In genomic region chr16:67862623-67863583, GRCh38 we compare ENCODE assay signal across 10 cellular contexts. TPM values are rescaled to one million over a fixed set of nuclear protein-coding genes. Genes with fewer than 3 reads are reported as not detected.
DNase-seq lines count a peak whose midpoint lies in the region; ATAC-seq and TF ChIP-seq lines count a peak whose summit lies in the region.
"Had no signal": no experiment of that assay in that cellular context is flagged by ENCODE, and none has a peak within 500 bp of the region (broad histone marks: within the 10 kb centered on the region; RNA-seq: fewer than 3 reads in every experiment).

No MANE protein-coding gene starts in this region.

- peaks cover 26 to 42% of the 10 kb centered on the region in 2 donors for H3K4me1 ChIP-seq in ascending aorta

- peaks cover 30 to 36% of the 10 kb centered on the region in 2 donors for H3K36me3 ChIP-seq in ascending aorta

- H3K27ac ChIP-seq in AG04450 (ENCODE audit: low read depth, low read length) (peak overlapping the region; percentile 47), ascending aorta (peak overlapping the region; percentile 90 to 95)

- DNase-seq in AG04450 (ENCODE audit: low read depth, low spot score): no peak
- DNase-seq in ascending aorta (ENCODE audit: low spot score in 2 of 2): peak; percentile 65 to 95
- DNase-seq in cardiac septum (ENCODE audit: low spot score): peak; percentile 93
- DNase-seq in posterior cingulate gyrus: peak in 8 of 10 donors; percentile 49 to 94 (median 69)
- DNase-seq in GM19238 (ENCODE audit: insufficient read length, low spot score): no peak
- DNase-seq in HPDE6-E6E7 (ENCODE audit: extremely low spot score): no peak
- no peak for DNase-seq in MV-4-11 (lab: John Stamatoyannopoulos, UW)
- DNase-seq: activated CD4-positive, alpha-beta T cell treated with anti-CD3 and anti-CD28 coated beads, Interleukin-2, amount 50 U/mL, for 4 hours had no signal

- intact Hi-C loops in ascending aorta (cut with DNase I) (loop anchor here (1.0 to 2.0 kb wide), 2 partner anchors 16 to 21 kb away; partner anchors contain the start of genes CENPT, NUTF2 and THAP11), cardiac septum (cut with DNase I) (loop anchor here (2.0 kb wide), 1 partner anchor 16 kb away; the partner anchor contains the start of genes CENPT and NUTF2), posterior cingulate gyrus (cut with DNase I) (no loop called here)

- H3K27me3 ChIP-seq in AG04450 (ENCODE audit: control insufficient read depth, insufficient read depth, low read length): no peaks in the 10 kb centered on the region
- H3K27me3 ChIP-seq in ascending aorta: no peaks in the 10 kb centered on the region

- TF ChIP-seq CTCF in AG04450 (IDR thresholded peaks at IDR 0.05; ENCODE audit: low read depth, low read length) (no peak), ascending aorta (IDR thresholded peaks at IDR 0.05) (no peak)

- POLR2A ChIA-PET in AG04450 (lab: Yijun Ruan, JAX): interaction anchor here (0.6 to 1.3 kb wide), 3 partner anchors 9 to 26 kb away, joined by 3 read pairs; no protein-coding TSS in a partner anchor

- H3K4me3 ChIP-seq in AG04450 (ENCODE audit: low read depth, low read length) (no peak overlapping the region), ascending aorta (peak overlapping the region; percentile 17 to 29)

- no peak for ATAC-seq in GM21381 (IDR thresholded peaks at IDR 0.05; ENCODE audit: unreplicated experiment)
- ATAC-seq: Panc1 had no signal

- CTCF ChIA-PET in AG04450 (lab: Charles Lee): interaction anchor here (1.0 to 1.7 kb wide), 3 partner anchors 46 to 342 kb away, joined by 3 to 7 read pairs (median 4); no protein-coding TSS in a partner anchor

- H3K9me3 ChIP-seq in AG04450 (ENCODE audit: control insufficient read depth, insufficient read depth, low read length): no peaks in the 10 kb centered on the region
- no peaks in the 10 kb centered on the region for H3K9me3 ChIP-seq in ascending aorta

RNA-seq across cellular contexts. Expression of gene EDC4, which starts 9.9 kb away (rescaled TPM):
- polyA plus RNA-seq in AG04450 (2011; rRNA removed): 18.7 and 31.6 TPM in 2 replicates
- 68.6 and 108 TPM in 2 replicates for polyA minus RNA-seq in AG04450 (2011; rRNA and poly(A)+ RNA removed)
- total RNA-seq in ascending aorta (125 TPM), cardiac septum (43.8 TPM)

RNA-seq across cellular contexts. Expression of gene CENPT, which starts 15.4 kb away (rescaled TPM):
- polyA plus RNA-seq in AG04450 (2011; rRNA removed): 17.9 and 21.7 TPM in 2 replicates
- polyA minus RNA-seq in AG04450 (2011; rRNA and poly(A)+ RNA removed): 21.1 and 27.6 TPM in 2 replicates
- 220 TPM for total RNA-seq in ascending aorta
- total RNA-seq in cardiac septum: 27.9 TPM

RNA-seq across cellular contexts. Expression of gene NUTF2, which starts 16.2 kb away (rescaled TPM):
- polyA plus RNA-seq in AG04450 (2011; rRNA removed): 151 and 190 TPM in 2 replicates
- polyA minus RNA-seq in AG04450 (2011; rRNA and poly(A)+ RNA removed): 368 and 417 TPM in 2 replicates
- 156 TPM for total RNA-seq in ascending aorta
- 87.1 TPM for total RNA-seq in cardiac septum

RNA-seq across cellular contexts. Expression of gene THAP11, which starts 20.8 kb away (rescaled TPM):
- 22.3 and 22.8 TPM in 2 replicates for polyA plus RNA-seq in AG04450 (2011; rRNA removed)
- 14.4 and 16.2 TPM in 2 replicates for polyA minus RNA-seq in AG04450 (2011; rRNA and poly(A)+ RNA removed)
- 85.4 TPM for total RNA-seq in ascending aorta
- total RNA-seq in cardiac septum: 23.0 TPM

RNA-seq across cellular contexts. Expression of gene NRN1L, which starts 21.8 kb away (rescaled TPM):
- 0.21 TPM in 1 of 2 replicates, not detected in the other for polyA plus RNA-seq in AG04450 (2011; rRNA removed)
- not detected in 2 replicates for polyA minus RNA-seq in AG04450 (2011; rRNA and poly(A)+ RNA removed)
- not detected for total RNA-seq in ascending aorta
- total RNA-seq in cardiac septum: 2.1 TPM

Comparison
In these comparisons a context has a peak if more than half of its experiments do, and no peak if none do; other contexts are left out.
1. DNase-seq: peak in ascending aorta (2 of 2), cardiac septum (single experiment) and posterior cingulate gyrus (8 of 10); none in AG04450 (single experiment), GM19238 (single experiment), HPDE6-E6E7 (single experiment) and MV-4-11 (single experiment).